In the genomic region with DNA sequence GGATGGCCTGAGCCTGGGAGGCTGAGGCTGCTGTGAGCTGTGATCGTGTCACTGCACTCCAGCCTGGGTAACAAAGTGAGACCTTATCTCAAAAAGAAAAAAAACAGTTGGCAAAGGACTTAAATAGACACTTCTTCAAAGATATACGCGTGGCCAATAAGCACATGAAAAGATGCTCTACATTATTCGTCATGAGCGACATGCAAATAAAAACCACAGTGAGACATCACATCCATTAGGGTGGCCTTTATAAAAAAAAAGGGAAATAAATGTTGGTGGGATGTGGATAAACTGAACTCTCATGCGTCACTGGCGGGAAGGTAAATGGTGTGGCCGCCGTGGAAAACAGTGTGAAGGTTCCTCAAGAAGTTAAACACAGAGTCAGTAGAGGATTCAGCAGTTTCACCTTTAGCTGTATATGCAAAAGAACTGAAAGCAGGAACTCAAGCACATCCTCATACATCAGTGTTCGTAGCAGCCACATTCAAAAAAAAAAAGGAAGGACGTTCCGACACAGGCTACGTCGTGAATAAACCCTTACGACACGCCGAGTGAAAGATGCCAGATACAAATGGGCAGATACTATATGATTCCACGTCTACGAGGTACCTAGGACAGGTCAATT, we compare ENCODE assay signal across 2 cellular contexts.
TF ChIP-seq lines count a peak whose summit lies in the region.

No MANE protein-coding gene starts in this region.

TF ChIP-seq in GM12878, 131 proteins besides CTCF, POLR2A, EP300 and RAD21:
- TF ChIP-seq ZNF207 (IDR thresholded peaks at IDR 0.05; ENCODE audit: borderline replicate concordance) (no peak), ZNF384 (IDR thresholded peaks at IDR 0.05; ENCODE audit: borderline replicate concordance, low read depth, low read length) (peak; percentile 77), POU2F2 (IDR thresholded peaks at IDR 0.05; ENCODE audit: borderline replicate concordance, low read depth, low read length) (peak; percentile 83; the same call in 2 of the 3 replicates), CREB1 (IDR thresholded peaks at IDR 0.05; ENCODE audit: low read depth) (peak; percentile 60; the same call in 1 of the 2 replicates), GABPA (IDR thresholded peaks at IDR 0.05; ENCODE audit: low read depth) (no peak), IKZF2 (IDR thresholded peaks at IDR 0.05) (peak in 1 of 2 experiments; percentile 19; a peak in 1 of 4 replicates), SPI1 (IDR thresholded peaks at IDR 0.05; ENCODE audit: borderline replicate concordance, insufficient read depth, low read depth, low read length) (peak; percentile 33; the same call in 1 of the 2 replicates)

TF ChIP-seq in WTC11, 78 proteins besides CTCF, POLR2A, EP300 and RAD21:
- TF ChIP-seq, protein P1, sequence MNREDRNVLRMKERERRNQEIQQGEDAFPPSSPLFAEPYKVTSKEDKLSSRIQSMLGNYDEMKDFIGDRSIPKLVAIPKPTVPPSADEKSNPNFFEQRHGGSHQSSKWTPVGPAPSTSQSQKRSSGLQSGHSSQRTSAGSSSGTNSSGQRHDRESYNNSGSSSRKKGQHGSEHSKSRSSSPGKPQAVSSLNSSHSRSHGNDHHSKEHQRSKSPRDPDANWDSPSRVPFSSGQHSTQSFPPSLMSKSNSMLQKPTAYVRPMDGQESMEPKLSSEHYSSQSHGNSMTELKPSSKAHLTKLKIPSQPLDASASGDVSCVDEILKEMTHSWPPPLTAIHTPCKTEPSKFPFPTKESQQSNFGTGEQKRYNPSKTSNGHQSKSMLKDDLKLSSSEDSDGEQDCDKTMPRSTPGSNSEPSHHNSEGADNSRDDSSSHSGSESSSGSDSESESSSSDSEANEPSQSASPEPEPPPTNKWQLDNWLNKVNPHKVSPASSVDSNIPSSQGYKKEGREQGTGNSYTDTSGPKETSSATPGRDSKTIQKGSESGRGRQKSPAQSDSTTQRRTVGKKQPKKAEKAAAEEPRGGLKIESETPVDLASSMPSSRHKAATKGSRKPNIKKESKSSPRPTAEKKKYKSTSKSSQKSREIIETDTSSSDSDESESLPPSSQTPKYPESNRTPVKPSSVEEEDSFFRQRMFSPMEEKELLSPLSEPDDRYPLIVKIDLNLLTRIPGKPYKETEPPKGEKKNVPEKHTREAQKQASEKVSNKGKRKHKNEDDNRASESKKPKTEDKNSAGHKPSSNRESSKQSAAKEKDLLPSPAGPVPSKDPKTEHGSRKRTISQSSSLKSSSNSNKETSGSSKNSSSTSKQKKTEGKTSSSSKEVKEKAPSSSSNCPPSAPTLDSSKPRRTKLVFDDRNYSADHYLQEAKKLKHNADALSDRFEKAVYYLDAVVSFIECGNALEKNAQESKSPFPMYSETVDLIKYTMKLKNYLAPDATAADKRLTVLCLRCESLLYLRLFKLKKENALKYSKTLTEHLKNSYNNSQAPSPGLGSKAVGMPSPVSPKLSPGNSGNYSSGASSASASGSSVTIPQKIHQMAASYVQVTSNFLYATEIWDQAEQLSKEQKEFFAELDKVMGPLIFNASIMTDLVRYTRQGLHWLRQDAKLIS (CRISPR knock-in tag; IDR thresholded peaks at IDR 0.05; ENCODE audit: borderline replicate concordance) = no peak
- no peak for TF ChIP-seq MXD4 (CRISPR knock-in tag; IDR thresholded peaks at IDR 0.05; ENCODE audit: borderline replicate concordance)
- TF ChIP-seq, protein P2, sequence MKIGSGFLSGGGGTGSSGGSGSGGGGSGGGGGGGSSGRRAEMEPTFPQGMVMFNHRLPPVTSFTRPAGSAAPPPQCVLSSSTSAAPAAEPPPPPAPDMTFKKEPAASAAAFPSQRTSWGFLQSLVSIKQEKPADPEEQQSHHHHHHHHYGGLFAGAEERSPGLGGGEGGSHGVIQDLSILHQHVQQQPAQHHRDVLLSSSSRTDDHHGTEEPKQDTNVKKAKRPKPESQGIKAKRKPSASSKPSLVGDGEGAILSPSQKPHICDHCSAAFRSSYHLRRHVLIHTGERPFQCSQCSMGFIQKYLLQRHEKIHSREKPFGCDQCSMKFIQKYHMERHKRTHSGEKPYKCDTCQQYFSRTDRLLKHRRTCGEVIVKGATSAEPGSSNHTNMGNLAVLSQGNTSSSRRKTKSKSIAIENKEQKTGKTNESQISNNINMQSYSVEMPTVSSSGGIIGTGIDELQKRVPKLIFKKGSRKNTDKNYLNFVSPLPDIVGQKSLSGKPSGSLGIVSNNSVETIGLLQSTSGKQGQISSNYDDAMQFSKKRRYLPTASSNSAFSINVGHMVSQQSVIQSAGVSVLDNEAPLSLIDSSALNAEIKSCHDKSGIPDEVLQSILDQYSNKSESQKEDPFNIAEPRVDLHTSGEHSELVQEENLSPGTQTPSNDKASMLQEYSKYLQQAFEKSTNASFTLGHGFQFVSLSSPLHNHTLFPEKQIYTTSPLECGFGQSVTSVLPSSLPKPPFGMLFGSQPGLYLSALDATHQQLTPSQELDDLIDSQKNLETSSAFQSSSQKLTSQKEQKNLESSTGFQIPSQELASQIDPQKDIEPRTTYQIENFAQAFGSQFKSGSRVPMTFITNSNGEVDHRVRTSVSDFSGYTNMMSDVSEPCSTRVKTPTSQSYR (CRISPR knock-in tag; IDR thresholded peaks at IDR 0.05) = no peak
- no peak for TF ChIP-seq JUN (CRISPR knock-in tag; IDR thresholded peaks at IDR 0.05)
- TF ChIP-seq, protein P3, sequence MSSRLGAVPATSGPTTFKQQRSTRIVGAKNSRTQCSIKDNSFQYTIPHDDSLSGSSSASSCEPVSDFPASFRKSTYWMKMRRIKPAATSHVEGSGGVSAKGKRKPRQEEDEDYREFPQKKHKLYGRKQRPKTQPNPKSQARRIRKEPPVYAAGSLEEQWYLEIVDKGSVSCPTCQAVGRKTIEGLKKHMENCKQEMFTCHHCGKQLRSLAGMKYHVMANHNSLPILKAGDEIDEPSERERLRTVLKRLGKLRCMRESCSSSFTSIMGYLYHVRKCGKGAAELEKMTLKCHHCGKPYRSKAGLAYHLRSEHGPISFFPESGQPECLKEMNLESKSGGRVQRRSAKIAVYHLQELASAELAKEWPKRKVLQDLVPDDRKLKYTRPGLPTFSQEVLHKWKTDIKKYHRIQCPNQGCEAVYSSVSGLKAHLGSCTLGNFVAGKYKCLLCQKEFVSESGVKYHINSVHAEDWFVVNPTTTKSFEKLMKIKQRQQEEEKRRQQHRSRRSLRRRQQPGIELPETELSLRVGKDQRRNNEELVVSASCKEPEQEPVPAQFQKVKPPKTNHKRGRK (CRISPR knock-in tag; IDR thresholded peaks at IDR 0.05; ENCODE audit: borderline replicate concordance) = no peak
- TF ChIP-seq ATF1 (CRISPR knock-in tag; IDR thresholded peaks at IDR 0.05) = no peak
- TF ChIP-seq, protein P4, sequence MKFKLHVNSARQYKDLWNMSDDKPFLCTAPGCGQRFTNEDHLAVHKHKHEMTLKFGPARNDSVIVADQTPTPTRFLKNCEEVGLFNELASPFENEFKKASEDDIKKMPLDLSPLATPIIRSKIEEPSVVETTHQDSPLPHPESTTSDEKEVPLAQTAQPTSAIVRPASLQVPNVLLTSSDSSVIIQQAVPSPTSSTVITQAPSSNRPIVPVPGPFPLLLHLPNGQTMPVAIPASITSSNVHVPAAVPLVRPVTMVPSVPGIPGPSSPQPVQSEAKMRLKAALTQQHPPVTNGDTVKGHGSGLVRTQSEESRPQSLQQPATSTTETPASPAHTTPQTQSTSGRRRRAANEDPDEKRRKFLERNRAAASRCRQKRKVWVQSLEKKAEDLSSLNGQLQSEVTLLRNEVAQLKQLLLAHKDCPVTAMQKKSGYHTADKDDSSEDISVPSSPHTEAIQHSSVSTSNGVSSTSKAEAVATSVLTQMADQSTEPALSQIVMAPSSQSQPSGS (CRISPR knock-in tag; IDR thresholded peaks at IDR 0.05; ENCODE audit: borderline replicate concordance, low read depth) = no peak
- no peak for TF ChIP-seq FOXK1 (CRISPR knock-in tag; IDR thresholded peaks at IDR 0.05)
- TF ChIP-seq ZNF423 (CRISPR knock-in tag; IDR thresholded peaks at IDR 0.05) = no peak
- no peak for TF ChIP-seq IRF2 (CRISPR knock-in tag; IDR thresholded peaks at IDR 0.05; ENCODE audit: borderline replicate concordance, low read depth)
- TF ChIP-seq, protein P5, sequence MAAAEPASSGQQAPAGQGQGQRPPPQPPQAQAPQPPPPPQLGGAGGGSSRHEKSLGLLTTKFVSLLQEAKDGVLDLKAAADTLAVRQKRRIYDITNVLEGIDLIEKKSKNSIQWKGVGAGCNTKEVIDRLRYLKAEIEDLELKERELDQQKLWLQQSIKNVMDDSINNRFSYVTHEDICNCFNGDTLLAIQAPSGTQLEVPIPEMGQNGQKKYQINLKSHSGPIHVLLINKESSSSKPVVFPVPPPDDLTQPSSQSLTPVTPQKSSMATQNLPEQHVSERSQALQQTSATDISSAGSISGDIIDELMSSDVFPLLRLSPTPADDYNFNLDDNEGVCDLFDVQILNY (CRISPR knock-in tag; IDR thresholded peaks at IDR 0.05) = no peak
- TF ChIP-seq FOXJ3 (CRISPR knock-in tag; IDR thresholded peaks at IDR 0.05; ENCODE audit: borderline replicate concordance) = no peak
- TF ChIP-seq MYBL2 (CRISPR knock-in tag; IDR thresholded peaks at IDR 0.05) = no peak
- no peak for TF ChIP-seq ESRRA (CRISPR knock-in tag; IDR thresholded peaks at IDR 0.05; ENCODE audit: borderline replicate concordance)
- TF ChIP-seq, protein P6, sequence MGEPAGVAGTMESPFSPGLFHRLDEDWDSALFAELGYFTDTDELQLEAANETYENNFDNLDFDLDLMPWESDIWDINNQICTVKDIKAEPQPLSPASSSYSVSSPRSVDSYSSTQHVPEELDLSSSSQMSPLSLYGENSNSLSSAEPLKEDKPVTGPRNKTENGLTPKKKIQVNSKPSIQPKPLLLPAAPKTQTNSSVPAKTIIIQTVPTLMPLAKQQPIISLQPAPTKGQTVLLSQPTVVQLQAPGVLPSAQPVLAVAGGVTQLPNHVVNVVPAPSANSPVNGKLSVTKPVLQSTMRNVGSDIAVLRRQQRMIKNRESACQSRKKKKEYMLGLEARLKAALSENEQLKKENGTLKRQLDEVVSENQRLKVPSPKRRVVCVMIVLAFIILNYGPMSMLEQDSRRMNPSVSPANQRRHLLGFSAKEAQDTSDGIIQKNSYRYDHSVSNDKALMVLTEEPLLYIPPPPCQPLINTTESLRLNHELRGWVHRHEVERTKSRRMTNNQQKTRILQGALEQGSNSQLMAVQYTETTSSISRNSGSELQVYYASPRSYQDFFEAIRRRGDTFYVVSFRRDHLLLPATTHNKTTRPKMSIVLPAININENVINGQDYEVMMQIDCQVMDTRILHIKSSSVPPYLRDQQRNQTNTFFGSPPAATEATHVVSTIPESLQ (CRISPR knock-in tag; IDR thresholded peaks at IDR 0.05) = no peak
- TF ChIP-seq, protein P7, sequence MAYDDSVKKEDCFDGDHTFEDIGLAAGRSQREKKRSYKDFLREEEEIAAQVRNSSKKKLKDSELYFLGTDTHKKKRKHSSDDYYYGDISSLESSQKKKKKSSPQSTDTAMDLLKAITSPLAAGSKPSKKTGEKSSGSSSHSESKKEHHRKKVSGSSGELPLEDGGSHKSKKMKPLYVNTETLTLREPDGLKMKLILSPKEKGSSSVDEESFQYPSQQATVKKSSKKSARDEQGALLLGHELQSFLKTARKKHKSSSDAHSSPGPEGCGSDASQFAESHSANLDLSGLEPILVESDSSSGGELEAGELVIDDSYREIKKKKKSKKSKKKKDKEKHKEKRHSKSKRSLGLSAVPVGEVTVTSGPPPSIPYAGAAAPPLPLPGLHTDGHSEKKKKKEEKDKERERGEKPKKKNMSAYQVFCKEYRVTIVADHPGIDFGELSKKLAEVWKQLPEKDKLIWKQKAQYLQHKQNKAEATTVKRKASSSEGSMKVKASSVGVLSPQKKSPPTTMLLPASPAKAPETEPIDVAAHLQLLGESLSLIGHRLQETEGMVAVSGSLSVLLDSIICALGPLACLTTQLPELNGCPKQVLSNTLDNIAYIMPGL (CRISPR knock-in tag; IDR thresholded peaks at IDR 0.05) = no peak
- TF ChIP-seq, protein P8, sequence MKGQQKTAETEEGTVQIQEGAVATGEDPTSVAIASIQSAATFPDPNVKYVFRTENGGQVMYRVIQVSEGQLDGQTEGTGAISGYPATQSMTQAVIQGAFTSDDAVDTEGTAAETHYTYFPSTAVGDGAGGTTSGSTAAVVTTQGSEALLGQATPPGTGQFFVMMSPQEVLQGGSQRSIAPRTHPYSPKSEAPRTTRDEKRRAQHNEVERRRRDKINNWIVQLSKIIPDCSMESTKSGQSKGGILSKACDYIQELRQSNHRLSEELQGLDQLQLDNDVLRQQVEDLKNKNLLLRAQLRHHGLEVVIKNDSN (CRISPR knock-in tag; IDR thresholded peaks at IDR 0.05) = no peak
- TF ChIP-seq GABPB1 (CRISPR knock-in tag; IDR thresholded peaks at IDR 0.05) = no peak
- no peak for TF ChIP-seq TCF7 (CRISPR knock-in tag; IDR thresholded peaks at IDR 0.05; ENCODE audit: low read depth)
